In the genomic region with DNA sequence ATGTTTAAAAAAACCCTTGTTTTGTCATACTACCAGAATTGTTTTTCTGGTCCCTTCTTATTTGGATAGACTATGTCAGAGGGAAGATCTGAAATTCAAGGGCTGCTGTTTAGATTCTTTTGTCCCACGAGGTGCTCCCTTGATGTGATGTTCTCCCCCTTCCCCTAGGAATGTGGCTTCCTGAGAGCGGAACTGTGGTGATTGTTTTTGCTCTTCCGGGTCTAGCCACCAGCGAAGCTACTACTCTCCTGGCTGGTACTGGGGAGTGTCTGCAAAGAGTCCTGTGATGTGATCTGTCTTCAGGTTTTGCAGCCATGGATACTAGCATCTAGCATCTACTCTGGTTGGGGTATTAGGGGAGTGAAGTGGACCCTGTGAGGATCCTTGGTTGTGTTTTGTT, we compare ENCODE assay signal across 18 cellular contexts.
A peak's percentile ranks its signal among the peaks of the same experiment; 100 is the strongest.
DNase-seq lines count a peak whose midpoint lies in the region; FAIRE-seq and TF ChIP-seq lines count a peak whose summit lies in the region.
"Had no signal": no experiment of that assay in that cellular context is flagged by ENCODE, and none has a peak within 500 bp of the region (broad histone marks: within the 10 kb centered on the region; RNA-seq: fewer than 3 reads in every experiment).

No MANE protein-coding gene starts in this region.

- no peaks in the 10 kb centered on the region for H4K20me1 ChIP-seq in H1 (replicated peaks in 1 of 2; ENCODE audit: control insufficient read depth in 1 of 2, insufficient read depth in 2 of 2, low read length in 2 of 2)
- H4K20me1 ChIP-seq: BLaER1 had no signal

- no peak overlapping the region for H3K23ac ChIP-seq in H1 (ENCODE audit: insufficient read length)

- H3K9me3 ChIP-seq in H1 (ENCODE audit: insufficient read depth in 2 of 2, low read depth in 1 of 2, low read length in 1 of 2) = no peaks in the 10 kb centered on the region
- H3K9me3 ChIP-seq: BLaER1, Caco-2 had no signal

- no peak overlapping the region for H3K9ac ChIP-seq in H1 (replicated peaks in 1 of 4; ENCODE audit: extremely low read depth in 1 of 4, low read depth in 3 of 4, low read length in 3 of 4)
- H3K9ac ChIP-seq: BLaER1 had no signal

- H3K79me1 ChIP-seq in H1 (ENCODE audit: low read depth, low read length) = no peaks in the 10 kb centered on the region

- H3K79me2 ChIP-seq in H1 (ENCODE audit: control insufficient read depth in 1 of 2, insufficient read depth in 2 of 2, low read length in 2 of 2) = no peaks in the 10 kb centered on the region

- H3K4me3 ChIP-seq in H1 (ENCODE audit: extremely low read depth in 1 of 4, insufficient read depth in 2 of 4, low read depth in 3 of 4, low read length in 4 of 4) = no peak overlapping the region
- H3K4me3 ChIP-seq: BLaER1, GM12878 had no signal

- no peak for TF ChIP-seq RAD21 in H1 (IDR thresholded peaks at IDR 0.05 in 1 of 2, conservative IDR thresholded peaks at IDR 0.05 in 1 of 2; ENCODE audit: low read depth in 2 of 2, low read length in 2 of 2)

- no peaks in the 10 kb centered on the region for H3K4me1 ChIP-seq in H1 (replicated peaks in 1 of 4; ENCODE audit: control insufficient read depth in 3 of 4, insufficient read depth in 4 of 4, low read length in 3 of 4)
- H3K4me1 ChIP-seq: Caco-2 had no signal

- H4K5ac ChIP-seq in H1 (ENCODE audit: insufficient read length, low read depth, low read length) = no peak overlapping the region

- no peak overlapping the region for H2BK20ac ChIP-seq in H1 (ENCODE audit: low read length)

- no peak overlapping the region for H4K91ac ChIP-seq in H1 (replicated peaks; ENCODE audit: insufficient read length, low read length)

- H2BK5ac ChIP-seq in H1 (ENCODE audit: low read depth, low read length) = no peak overlapping the region

- FAIRE-seq in H1 (lab: Jason Lieb, UNC) = no peak
- FAIRE-seq: A204.1, GM12878, GM18507 had no signal

- no peak overlapping the region for H3K4me2 ChIP-seq in H1 (ENCODE audit: insufficient read depth in 1 of 2, low read depth in 2 of 2, low read length in 2 of 2)

- H3K27me3 ChIP-seq in H1 (replicated peaks in 1 of 4; ENCODE audit: control insufficient read depth in 3 of 4, extremely low read depth in 1 of 4, insufficient read depth in 3 of 4, low read length in 3 of 4) = no peaks in the 10 kb centered on the region

- no peak overlapping the region for H3K27ac ChIP-seq in H1 (ENCODE audit: low read depth, low read length)
- H3K27ac ChIP-seq: BLaER1, C4-2B had no signal

- no peak overlapping the region; the same call in 1 of the 2 replicates for H2AFZ ChIP-seq in H1 (ENCODE audit: low read length)

- CTCF ChIA-PET in H1 (lab: Charles Lee; ENCODE audit: partially characterized antibody) = no interaction called here

- H4K8ac ChIP-seq in H1 (ENCODE audit: extremely low read depth, insufficient read depth, low read length) = no peak overlapping the region

- H3K14ac ChIP-seq in H1 (ENCODE audit: insufficient read length) = no peak overlapping the region

- no peak for TF ChIP-seq EP300 in H1 (IDR thresholded peaks at IDR 0.05; ENCODE audit: borderline replicate concordance in 1 of 2, low read depth in 2 of 2, low read length in 2 of 2)

- no peak overlapping the region for H3K4ac ChIP-seq in H1 (replicated peaks; ENCODE audit: insufficient read length, low read depth, low read length)

- no peak overlapping the region for H2BK12ac ChIP-seq in H1 (ENCODE audit: low read depth, low read length)

- no peak overlapping the region for H3K56ac ChIP-seq in H1 (replicated peaks; ENCODE audit: insufficient read length, low read depth, low read length)

- POLR2A ChIA-PET in H1 (lab: Charles Lee; ENCODE audit: partially characterized antibody) = no interaction called here

- H3K23me2 ChIP-seq in H1 (ENCODE audit: low read depth, low read length) = no peaks in the 10 kb centered on the region

- H2BK15ac ChIP-seq in H1 (ENCODE audit: low read length) = no peak overlapping the region

- no peak for TF ChIP-seq POLR2A in H1 (IDR thresholded peaks at IDR 0.05; ENCODE audit: control extremely low read depth in 1 of 2, low read depth in 2 of 2, low read length in 2 of 2)

- H2AK5ac ChIP-seq in H1 (ENCODE audit: low read depth, low read length) = no peak overlapping the region

- H2BK120ac ChIP-seq in H1 (replicated peaks; ENCODE audit: low read depth, low read length) = no peak overlapping the region

- 88% methylated on average over 4 of the region's 4 CpGs; no CpG with 5 or more reads in 1 of the 2 experiments for WGBS in H1 (ENCODE audit: extremely low coverage in 1 of 2, insufficient coverage in 1 of 2, insufficient read length in 1 of 2, insufficient replicate concordance in 2 of 2, low coverage in 1 of 2, low lambda C conversion rate in 2 of 2, missing lambda C conversion rate in 1 of 2), 2 experiments

- DNase-seq in ELF-1 (ENCODE audit: low read depth, low spot score) = peak; percentile 28
- DNase-seq in HT1080 (ENCODE audit: low read depth) = peak; percentile 1
- no peak for DNase-seq in H1 (ENCODE audit: low read depth in 1 of 2, low spot score in 2 of 2)
- DNase-seq in NCI-H187 treated with DMSO at 0.1 percent for 48 hours (lab: John Stamatoyannopoulos, UW) = no peak
- no peak for DNase-seq in NCI-H510A (lab: John Stamatoyannopoulos, UW)
- DNase-seq in HK-2 (ENCODE audit: unreplicated experiment) = no peak
- DNase-seq: Caco-2; CD4-positive, CD25-positive, alpha-beta regulatory T cell; CD8-positive, alpha-beta T cell; DMS153; DND-41; GDM1; H9 had no signal

- H3K36me3 ChIP-seq in H1 (ENCODE audit: control insufficient read depth in 2 of 4, insufficient read depth in 4 of 4, low read length in 3 of 4) = no peaks in the 10 kb centered on the region
- H3K36me3 ChIP-seq: BLaER1 had no signal

- no peak for TF ChIP-seq CTCF in H1 (IDR thresholded peaks at IDR 0.05; ENCODE audit: control extremely low read depth in 1 of 3, insufficient read depth in 1 of 3, low read depth in 1 of 3, low read length in 3 of 3)

- no peak overlapping the region for H3K18ac ChIP-seq in H1 (ENCODE audit: extremely low read depth, low read length)

TF ChIP-seq in H1, 55 proteins besides CTCF, POLR2A, EP300 and RAD21:
- TF ChIP-seq GTF2F1 (IDR thresholded peaks at IDR 0.05; ENCODE audit: borderline replicate concordance, low read depth, low read length) (no peak), SIN3A (conservative IDR thresholded peaks at IDR 0.05 in 1 of 2, IDR thresholded peaks at IDR 0.05 in 1 of 2; ENCODE audit: low read depth in 1 of 2, low read length in 2 of 2) (no peak), CBX8 (IDR thresholded peaks at IDR 0.05; ENCODE audit: borderline replicate concordance, low read depth, low read length) (no peak), NANOG (IDR thresholded peaks at IDR 0.05; ENCODE audit: insufficient read depth, low read depth, low read length, poor library complexity, severe bottlenecking) (no peak), TAF1 (IDR thresholded peaks at IDR 0.05; ENCODE audit: low read depth, low read length) (no peak), EGR1 (IDR thresholded peaks at IDR 0.05; ENCODE audit: borderline replicate concordance, low read depth, low read length) (no peak), TEAD4 (IDR thresholded peaks at IDR 0.05; ENCODE audit: low read depth, low read length) (peak; percentile 71)

Comparison
In these comparisons a context has a peak if more than half of its experiments do, and no peak if none do; other contexts are left out.
1. DNase-seq: peak in ELF-1 (single experiment) and HT1080 (single experiment); none in H1 (0 of 2), NCI-H187 treated with DMSO at 0.1 percent for 48 hours (single experiment), NCI-H510A (single experiment) and HK-2 (single experiment).